In genomic region chr9:108783318-108784127, GRCh38 we compare ENCODE assay signal across 18 cellular contexts.
DNase-seq lines count a peak whose midpoint lies in the region; ATAC-seq and TF ChIP-seq lines count a peak whose summit lies in the region.
"Had no signal": no experiment of that assay in that cellular context is flagged by ENCODE, and none has a peak within 500 bp of the region (broad histone marks: within the 10 kb centered on the region; RNA-seq: fewer than 3 reads in every experiment).

No MANE protein-coding gene starts in this region.

- H3K27me3 ChIP-seq in WERI-Rb-1 (ENCODE audit: insufficient read depth, low read depth, severe bottlenecking) (no peaks in the 10 kb centered on the region), right cardiac atrium (ENCODE audit: control insufficient read depth, insufficient read depth) (no peaks in the 10 kb centered on the region), psoas muscle (ENCODE audit: insufficient read depth in 3 of 3, low read length in 2 of 3) (peaks cover 0 to 2% (median 0%) of the 10 kb centered on the region in 3 donors)
- H3K27me3 ChIP-seq in CD4-positive, alpha-beta T cell (ENCODE audit: control insufficient read depth, insufficient read depth, low read length), result no peaks in the 10 kb centered on the region
- H3K27me3 ChIP-seq: uterus had no signal

- H3K9me3 ChIP-seq in WERI-Rb-1 (ENCODE audit: severe bottlenecking), result peaks cover 3% of the 10 kb centered on the region
- no peaks in the 10 kb centered on the region for H3K9me3 ChIP-seq in right cardiac atrium (ENCODE audit: control insufficient read depth, low read length)
- H3K9me3 ChIP-seq in psoas muscle, result no peaks in the 10 kb centered on the region
- H3K9me3 ChIP-seq in CD4-positive, alpha-beta T cell (ENCODE audit: control insufficient read depth, low read length), result no peaks in the 10 kb centered on the region
- H3K9me3 ChIP-seq: uterus had no signal

- H3K27ac Mint-ChIP-seq in CD4-positive, alpha-beta T cell, result no peak overlapping the region
- H3K27ac Mint-ChIP-seq: natural killer cell had no signal

- H3K9me3 Mint-ChIP-seq in CD4-positive, alpha-beta T cell, result no peaks in the 10 kb centered on the region
- H3K9me3 Mint-ChIP-seq: natural killer cell had no signal

- H3K4me3 ChIP-seq in WERI-Rb-1 (ENCODE audit: low read depth, low read length) (no peak overlapping the region), right cardiac atrium (ENCODE audit: low read length) (no peak overlapping the region), psoas muscle (no peak overlapping the region)
- H3K4me3 ChIP-seq: uterus had no signal

- no peak overlapping the region for H3K4me3 Mint-ChIP-seq in CD4-positive, alpha-beta T cell
- H3K4me3 Mint-ChIP-seq: natural killer cell had no signal

- H3K4me1 Mint-ChIP-seq in CD4-positive, alpha-beta T cell (ENCODE audit: low read depth), result peaks cover 5% of the 10 kb centered on the region

- H3K36me3 ChIP-seq in WERI-Rb-1 (peaks cover 14% of the 10 kb centered on the region), psoas muscle (ENCODE audit: insufficient read depth in 1 of 2, low read depth in 1 of 2) (no peaks in the 10 kb centered on the region)
- H3K36me3 ChIP-seq: uterus had no signal

- peak overlapping the region; percentile 40 for H3K27ac ChIP-seq in WERI-Rb-1
- H3K27ac ChIP-seq in right cardiac atrium (ENCODE audit: low read length), result no peak overlapping the region
- no peak overlapping the region for H3K27ac ChIP-seq in psoas muscle
- H3K27ac ChIP-seq in CD4-positive, alpha-beta T cell (ENCODE audit: low read depth, low read length), result no peak overlapping the region
- H3K27ac ChIP-seq: uterus had no signal

- peak; percentile 30 for DNase-seq in HT-29 (ENCODE audit: low spot score)
- peak; percentile 24 for DNase-seq in WERI-Rb-1
- DNase-seq in right cardiac atrium, result no peak
- no peak for DNase-seq in psoas muscle
- no peak for DNase-seq in NCI-H345 treated with DMSO at 0.1 percent for 48 hours (lab: John Stamatoyannopoulos, UW; ENCODE audit: unreplicated experiment)
- DNase-seq in CD4-positive, alpha-beta T cell, result no peak
- DNase-seq in AG20443 (ENCODE audit: low spot score), result no peak
- DNase-seq: activated CD4-positive, alpha-beta T cell treated with anti-CD3 and anti-CD28 coated beads for 1 hour; activated effector memory CD4-positive, alpha-beta T cell treated with anti-CD3 and anti-CD28 coated beads, Interleukin-2, amount 50 U/mL, for 16 hours; amniotic stem cell; cerebellar nuclear complex; DND-41; natural killer cell; NCI-H1694; NCI-H510A; stimulated activated naive CD8-positive, alpha-beta T cell treated with anti-CD3 and anti-CD28 coated beads, Interleukin-15, Interleukin-2, amounts not matched to agents 100 U/mL and 50 U/mL, for 24 hours; uterus had no signal

- H3K4me1 ChIP-seq in right cardiac atrium (ENCODE audit: control insufficient read depth, insufficient read depth, low read length) (peaks cover 14% of the 10 kb centered on the region), psoas muscle (peaks cover 26% of the 10 kb centered on the region)
- H3K4me1 ChIP-seq: uterus had no signal

- intact Hi-C loops in right cardiac atrium (cut with DNase I), result no loop called here
- intact Hi-C loops in psoas muscle (cut with DNase I), result no loop called here
- intact Hi-C loops in CD4-positive, alpha-beta T cell (cut with DNase I, micrococcal nuclease), result no loop called here

- POLR2A ChIA-PET in CD4-positive, alpha-beta T cell (lab: Charles Lee), result no interaction called here

- TF ChIP-seq CTCF in WERI-Rb-1 (IDR thresholded peaks at IDR 0.05; ENCODE audit: low read depth, low read length) (no peak), psoas muscle (IDR thresholded peaks at IDR 0.05) (no peak)
- no peak for TF ChIP-seq CTCF in CD4-positive, alpha-beta T cell (IDR thresholded peaks at IDR 0.05)

- CTCF ChIA-PET in CD4-positive, alpha-beta T cell (lab: Charles Lee), result interaction anchor here (0.6 kb wide), 1 partner anchor 283 kb away, joined by 3 read pairs; no protein-coding TSS in a partner anchor

- no peaks in the 10 kb centered on the region for H3K36me3 Mint-ChIP-seq in CD4-positive, alpha-beta T cell (ENCODE audit: low read depth)
- H3K36me3 Mint-ChIP-seq: natural killer cell had no signal

- 41% methylated on average over 17 of the region's 17 CpGs for WGBS in right cardiac atrium
- 35 to 40% (median 39%) methylated on average over 17 of the region's 17 CpGs for WGBS in psoas muscle, 3 donors

- H3K27me3 Mint-ChIP-seq in CD4-positive, alpha-beta T cell, result peaks cover 12% of the 10 kb centered on the region

- ATAC-seq in right cardiac atrium, result peak; percentile 54 to 67
- peak in 3 of 4 donors; percentile 43 to 70 (median 63) for ATAC-seq in psoas muscle
- ATAC-seq in GM18861 (IDR thresholded peaks at IDR 0.05; ENCODE audit: unreplicated experiment), result no peak
- ATAC-seq in CD4-positive, alpha-beta T cell (ENCODE audit: poor library complexity), result no peak
- ATAC-seq: natural killer cell; stimulated activated naive CD8-positive, alpha-beta T cell treated with anti-CD3 and anti-CD28 coated beads, Interleukin-15, Interleukin-2, amounts not matched to agents 100 U/mL and 50 U/mL, for 24 hours had no signal

Comparison
In these comparisons a context has a peak if more than half of its experiments do, and no peak if none do; other contexts are left out.
1. DNase-seq: peak in HT-29 (single experiment) and WERI-Rb-1 (single experiment); none in right cardiac atrium (0 of 3), psoas muscle (0 of 2), NCI-H345 treated with DMSO at 0.1 percent for 48 hours (single experiment), CD4-positive, alpha-beta T cell (0 of 10) and AG20443 (single experiment).
2. ATAC-seq: peak in right cardiac atrium (2 of 2) and psoas muscle (3 of 4); none in GM18861 (single experiment) and CD4-positive, alpha-beta T cell (single experiment).